Comparison of ENCODE assay signal across 33 cellular contexts in genomic region chr11:32469791-32470190, GRCh38. TPM values are rescaled to one million over a fixed set of nuclear protein-coding genes. Genes with fewer than 3 reads are reported as not detected.
"Had no signal": no experiment of that assay in that cellular context is flagged by ENCODE, and none has a peak within 500 bp of the region (broad histone marks: within the 10 kb centered on the region; RNA-seq: fewer than 3 reads in every experiment).

No MANE protein-coding gene starts in this region.

- H3K27ac ChIP-seq: esophagus squamous epithelium, heart right ventricle, left lung, parathyroid adenoma, suprapubic skin, transverse colon, upper lobe of right lung, uterus had no signal

- FAIRE-seq: endometrium, islet of Langerhans had no signal

- H3K27me3 ChIP-seq: esophagus squamous epithelium, heart right ventricle, left lung, transverse colon, upper lobe of right lung, uterus had no signal

- H3K79me2 ChIP-seq: parathyroid adenoma had no signal

- H3K36me3 ChIP-seq: esophagus squamous epithelium, heart right ventricle, left lung, suprapubic skin, transverse colon, upper lobe of right lung, uterus had no signal

- H3K4me2 ChIP-seq: smooth muscle cell had no signal

- H3K4me3 ChIP-seq: esophagus squamous epithelium, heart right ventricle, left lung, mucosa of descending colon, smooth muscle cell, suprapubic skin, transverse colon, upper lobe of right lung, uterus had no signal

- ATAC-seq: effector memory CD8-positive, alpha-beta T cell; heart right ventricle; left cardiac atrium; left lung; natural killer cell treated with Interleukin-12 subunit alpha and Interleukin-12 subunit beta and Interleukin-15 and Interleukin-18, amount 100 ng/mL, for 72 hours; sciatic nerve; stimulated activated naive CD8-positive, alpha-beta T cell treated with anti-CD3 and anti-CD28 coated beads, Interleukin-15, amount 100 ng/mL, for 72 hours; upper lobe of right lung had no signal

- DNase-seq: effector memory CD8-positive, alpha-beta T cell; erythroblast; esophagus squamous epithelium; foreskin melanocyte; glutamatergic neuron; heart right ventricle; hippocampal formation; left cardiac atrium; left lung; mesenchymal stem cell; naive B cell; stimulated activated CD4-positive, alpha-beta T cell treated with anti-CD3 and anti-CD28 coated beads, Interleukin-12 subunit alpha, Interleukin-12 subunit beta, amount 100 ng/mL, for 4 hours; stimulated activated CD4-positive, alpha-beta T cell treated with anti-CD3 and anti-CD28 coated beads, Interleukin-1b, Interleukin-23, amount 100 ng/mL, for 48 hours; stimulated activated CD4-positive, alpha-beta T cell treated with anti-CD3 and anti-CD28 coated beads, Interleukin-4, amount 100 ng/mL, for 1 hour; stimulated activated CD8-positive, alpha-beta memory T cell treated with anti-CD3 and anti-CD28 coated beads, Interleukin-4, amount 100 ng/mL, for 48 hours; stimulated activated naive CD4-positive, alpha-beta T cell; stimulated activated naive CD8-positive, alpha-beta T cell treated with anti-CD3 and anti-CD28 coated beads, Interleukin-15, amount 100 ng/mL, for 72 hours; transverse colon; upper lobe of right lung; uterus had no signal

- H3K9me3 ChIP-seq: esophagus squamous epithelium, heart right ventricle, left lung, mucosa of descending colon, suprapubic skin, transverse colon, upper lobe of right lung, uterus had no signal

- H2AFZ ChIP-seq: parathyroid adenoma had no signal

- H3K4me1 ChIP-seq: esophagus squamous epithelium, heart right ventricle, left lung, parathyroid adenoma, suprapubic skin, upper lobe of right lung, uterus had no signal

- H3K9ac ChIP-seq: parathyroid adenoma had no signal

RNA-seq across cellular contexts. Expression of gene WT1, which starts 34.5 kb away (rescaled TPM):
- total RNA-seq: dermis microvascular lymphatic vessel endothelial cell; esophagus squamous epithelium; lower leg skin; lung microvascular endothelial cell; natural killer cell treated with Interleukin-12 subunit alpha and Interleukin-12 subunit beta and Interleukin-15 and Interleukin-18, amount 100 ng/mL, for 72 hours; neural crest cell; progenitor cell of endocrine pancreas; smooth muscle cell; suprapubic skin had no signal
- polyA plus RNA-seq: smooth muscle cell had no signal
